ENCODE assay signal across 26 cellular contexts in the genomic region with DNA sequence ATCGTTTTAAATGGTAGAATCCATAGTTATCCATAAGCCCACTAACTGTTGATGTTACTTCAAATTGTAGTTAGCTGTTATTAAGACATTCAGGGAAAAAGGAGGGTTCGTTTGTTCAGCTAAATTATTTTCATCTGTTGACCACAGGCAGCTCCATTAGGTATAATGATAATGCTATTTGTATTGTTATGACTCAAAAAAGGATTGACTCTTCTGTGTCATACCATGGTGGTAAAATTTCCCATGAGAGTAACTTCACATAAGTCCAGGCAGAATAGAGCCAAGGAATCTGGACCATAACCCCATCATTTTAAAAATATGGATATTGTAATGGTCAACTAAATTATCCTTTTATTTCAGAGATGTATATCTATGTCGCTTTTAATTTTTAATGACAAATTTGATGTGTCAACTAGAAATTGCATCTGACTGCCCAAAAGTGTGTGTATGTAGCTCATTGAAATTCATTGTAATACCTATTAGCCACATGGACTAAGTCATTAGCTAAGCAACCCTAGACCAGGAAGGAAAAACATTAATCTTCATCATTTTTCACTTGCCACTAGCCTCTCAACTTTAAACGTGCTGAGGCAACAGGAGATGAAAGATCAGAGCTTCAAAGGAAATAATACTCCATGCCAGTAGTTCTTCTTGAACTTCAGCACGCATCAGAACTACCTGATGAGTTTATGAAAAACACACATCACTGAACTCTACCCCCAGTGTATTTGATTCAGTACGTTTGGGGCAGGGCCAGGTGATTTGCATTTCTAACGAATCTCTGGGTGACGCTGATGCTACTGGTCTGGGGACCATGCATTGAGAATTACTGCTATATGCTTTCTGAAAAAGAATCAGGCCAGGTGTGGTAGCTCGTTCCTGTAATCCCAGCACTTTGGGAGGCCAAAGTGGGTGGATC.
DNase-seq lines count a peak whose midpoint lies in the region; ATAC-seq, FAIRE-seq and TF ChIP-seq lines count a peak whose summit lies in the region.
"Had no signal": no experiment of that assay in that cellular context is flagged by ENCODE, and none has a peak within 500 bp of the region (broad histone marks: within the 10 kb centered on the region; RNA-seq: fewer than 3 reads in every experiment).

No MANE protein-coding gene starts in this region.

- intact Hi-C loops in GM12878 (cut with micrococcal nuclease; ENCODE audit: unreplicated experiment) = loop anchor here (2.0 to 10.0 kb wide), 8 partner anchors 61 to 769 kb away; a partner anchor contains a TSS
- intact Hi-C loops in PC-9 (cut with micrococcal nuclease; ENCODE audit: unreplicated experiment) = no loop called here

- no peaks in the 10 kb centered on the region for H3K9me2 ChIP-seq in PC-9 (ENCODE audit: insufficient read depth)

- no peak for TF ChIP-seq CTCF in GM12878 (IDR thresholded peaks at IDR 0.05 in 2 of 3, conservative IDR thresholded peaks at IDR 0.05 in 1 of 3; ENCODE audit: control insufficient read depth in 2 of 3, extremely low read depth in 1 of 3, insufficient read depth in 1 of 3, low read depth in 3 of 3, low read length in 3 of 3)
- TF ChIP-seq CTCF in PC-9 (conservative IDR thresholded peaks at IDR 0.05) = no peak

- no peak for DNase-seq in GM12878 (ENCODE audit: low read depth, low spot score)
- DNase-seq in H4 (ENCODE audit: low spot score) = no peak
- DNase-seq in NCI-H774 (lab: John Stamatoyannopoulos, UW) = no peak
- DNase-seq in PC-9 = no peak
- DNase-seq: 8988T; ACHN; BE2C; C1 segment of cervical spinal cord; CD4-positive, alpha-beta memory T cell; CD4-positive, CD25-positive, alpha-beta regulatory T cell; CD8-positive, alpha-beta memory T cell; COR-L47; DMS 273 treated with DMSO at 0.1 percent for 48 hours; DMS153; DMS53; DMS79; DND-41; EL; GDM1 had no signal

- no peaks in the 10 kb centered on the region for H3F3A ChIP-seq in PC-9 (ENCODE audit: insufficient read depth, low read depth)

- FAIRE-seq in GM12878 (lab: Jason Lieb, UNC) = no peak
- FAIRE-seq: A204.1, GM12892, GM18507, GM19239 had no signal

- RAD21 ChIA-PET in GM12878 (lab: Charles Lee; ENCODE audit: unreplicated experiment) = interaction anchor here (0.6 to 11.2 kb wide), 39 partner anchors 9 to 553 kb away, joined by 3 to 145 read pairs (median 4); a partner anchor contains a TSS

- H3K4me2 ChIP-seq in GM12878 (ENCODE audit: control insufficient read depth, insufficient read depth) = no peak overlapping the region
- no peak overlapping the region for H3K4me2 ChIP-seq in PC-9
- H3K4me2 ChIP-seq: BLaER1 had no signal

- SMC1A ChIA-PET in GM12878 (lab: Charles Lee; ENCODE audit: uncharacterized antibody, unreplicated experiment) = interaction anchor here (0.5 to 8.5 kb wide), 37 partner anchors 9 to 624 kb away, joined by 3 to 150 read pairs (median 7); a partner anchor contains a TSS

- TF ChIP-seq EP300 in GM12878 (IDR thresholded peaks at IDR 0.05; ENCODE audit: borderline replicate concordance in 1 of 2, control insufficient read depth in 1 of 2, low read depth in 2 of 2, low read length in 2 of 2) = peak; percentile 20 to 35; a peak in 2 of 4 replicates

- WGBS in GM12878 (ENCODE audit: insufficient coverage, insufficient replicate concordance, low lambda C conversion rate, missing lambda C conversion rate) = 36% methylated on average over 9 of the region's 9 CpGs

- CTCF ChIA-PET in GM12878 (lab: Yijun Ruan, JAX) (interaction anchor here (1.0 to 2.7 kb wide), 10 partner anchors 8 to 539 kb away, joined by 3 to 10 read pairs (median 6); no protein-coding TSS in a partner anchor), PC-9 (lab: Charles Lee) (no interaction called here)

- peak; percentile 47 for ATAC-seq in GM18868 (IDR thresholded peaks at IDR 0.05; ENCODE audit: unreplicated experiment)
- peak; percentile 38 for ATAC-seq in HG03432 (IDR thresholded peaks at IDR 0.05; ENCODE audit: unreplicated experiment)
- peak; percentile 67 for ATAC-seq in GM12878

- BruUV-seq in GM12878 (replicated peaks; lab: Mats Ljungman, UMichigan) = no TSS peak
- BruUV-seq in PC-9 (replicated peaks; lab: Mats Ljungman, UMichigan) = no TSS peak

- H3K4me3 ChIP-seq in GM12878 (no peak overlapping the region), PC-9 (no peak overlapping the region)
- H3K4me3 ChIP-seq: BLaER1 had no signal

- no peaks in the 10 kb centered on the region for H3K4me1 ChIP-seq in GM12878 (ENCODE audit: control insufficient read depth, insufficient read depth, low read length)
- H3K4me1 ChIP-seq in PC-9 (replicated peaks; ENCODE audit: insufficient read depth) = no peaks in the 10 kb centered on the region
- H3K4me1 ChIP-seq: BE2C, BLaER1 had no signal

- TF ChIP-seq POLR2A in GM12878 (IDR thresholded peaks at IDR 0.05; ENCODE audit: low read depth, low read length) = no peak

- no peak for TF ChIP-seq RAD21 in GM12878 (IDR thresholded peaks at IDR 0.05; ENCODE audit: insufficient read depth, low read depth, low read length)

- H4K20me1 ChIP-seq in GM12878 (ENCODE audit: control insufficient read depth, insufficient read depth) = no peaks in the 10 kb centered on the region
- H4K20me1 ChIP-seq in PC-9 (ENCODE audit: insufficient read depth) = no peaks in the 10 kb centered on the region
- H4K20me1 ChIP-seq: BLaER1 had no signal

- POLR2A ChIA-PET in GM12878 (lab: Charles Lee) = interaction anchor here (0.6 to 3.0 kb wide), 15 partner anchors 8 to 540 kb away, joined by 3 to 14 read pairs (median 4); no protein-coding TSS in a partner anchor
- POLR2A ChIA-PET in PC-9 (lab: Charles Lee; ENCODE audit: unreplicated experiment) = no interaction called here

- H3K9me3 ChIP-seq in GM12878 (replicated peaks; ENCODE audit: control insufficient read depth, insufficient read depth, low read length) (no peaks in the 10 kb centered on the region), PC-9 (ENCODE audit: insufficient read depth, low read depth) (no peaks in the 10 kb centered on the region)
- H3K9me3 ChIP-seq: BE2C, BLaER1 had no signal

- no peaks in the 10 kb centered on the region for H3K27me3 ChIP-seq in GM12878 (replicated peaks in 1 of 2; ENCODE audit: control insufficient read depth in 2 of 2, insufficient read depth in 2 of 2, low read length in 1 of 2)
- no peaks in the 10 kb centered on the region for H3K27me3 ChIP-seq in PC-9 (ENCODE audit: insufficient read depth, low read depth)
- H3K27me3 ChIP-seq: BE2C, BLaER1 had no signal

- H3K27ac ChIP-seq in GM12878 (ENCODE audit: control insufficient read depth, insufficient read depth) (no peak overlapping the region), PC-9 (no peak overlapping the region)
- H3K27ac ChIP-seq: BLaER1 had no signal

- H3K9ac ChIP-seq in GM12878 (ENCODE audit: control insufficient read depth, insufficient read depth, low read length) = no peak overlapping the region
- H3K9ac ChIP-seq: BLaER1 had no signal

- no peaks in the 10 kb centered on the region for H3K79me2 ChIP-seq in GM12878 (ENCODE audit: control insufficient read depth, insufficient read depth, low read length)
- no peaks in the 10 kb centered on the region for H3K79me2 ChIP-seq in PC-9 (ENCODE audit: low read depth)

- H3K36me3 ChIP-seq in GM12878 (ENCODE audit: control insufficient read depth in 2 of 2, insufficient read depth in 2 of 2, low read length in 1 of 2) (no peaks in the 10 kb centered on the region), PC-9 (ENCODE audit: low read depth) (no peaks in the 10 kb centered on the region)
- H3K36me3 ChIP-seq: BE2C, BLaER1 had no signal

- H2AFZ ChIP-seq in GM12878 (ENCODE audit: control insufficient read depth, low read depth, low read length) (no peak overlapping the region), PC-9 (no peak overlapping the region)

- in situ Hi-C loops in GM12878 (cut with MboI) = loop anchor here (10.0 kb wide), 1 partner anchor 541 kb away; a partner anchor contains a TSS

TF ChIP-seq in GM12878, 131 proteins besides CTCF, POLR2A, EP300 and RAD21 (continues in another document):
- TF ChIP-seq RUNX3 (IDR thresholded peaks at IDR 0.05; ENCODE audit: low read length) (peak; percentile 67; the same call in 1 of the 2 replicates), RB1 (IDR thresholded peaks at IDR 0.05; ENCODE audit: borderline replicate concordance) (no peak), BMI1 (IDR thresholded peaks at IDR 0.05; ENCODE audit: borderline replicate concordance) (no peak), CBFB (IDR thresholded peaks at IDR 0.05; ENCODE audit: low read depth) (no peak), SIN3A (IDR thresholded peaks at IDR 0.05; ENCODE audit: low read depth, low read length) (no peak), BHLHE40 (IDR thresholded peaks at IDR 0.05; ENCODE audit: borderline replicate concordance in 1 of 2, low read depth in 2 of 2, low read length in 1 of 2) (peak; percentile 70 to 82), GABPA (IDR thresholded peaks at IDR 0.05; ENCODE audit: low read depth) (no peak), TARDBP (IDR thresholded peaks at IDR 0.05; ENCODE audit: borderline replicate concordance) (no peak)
- TF ChIP-seq, protein P1, sequence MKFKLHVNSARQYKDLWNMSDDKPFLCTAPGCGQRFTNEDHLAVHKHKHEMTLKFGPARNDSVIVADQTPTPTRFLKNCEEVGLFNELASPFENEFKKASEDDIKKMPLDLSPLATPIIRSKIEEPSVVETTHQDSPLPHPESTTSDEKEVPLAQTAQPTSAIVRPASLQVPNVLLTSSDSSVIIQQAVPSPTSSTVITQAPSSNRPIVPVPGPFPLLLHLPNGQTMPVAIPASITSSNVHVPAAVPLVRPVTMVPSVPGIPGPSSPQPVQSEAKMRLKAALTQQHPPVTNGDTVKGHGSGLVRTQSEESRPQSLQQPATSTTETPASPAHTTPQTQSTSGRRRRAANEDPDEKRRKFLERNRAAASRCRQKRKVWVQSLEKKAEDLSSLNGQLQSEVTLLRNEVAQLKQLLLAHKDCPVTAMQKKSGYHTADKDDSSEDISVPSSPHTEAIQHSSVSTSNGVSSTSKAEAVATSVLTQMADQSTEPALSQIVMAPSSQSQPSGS (IDR thresholded peaks at IDR 0.05; ENCODE audit: low read length) = peak; percentile 38; the same call in 1 of the 2 replicates
- TF ChIP-seq, protein P2, sequence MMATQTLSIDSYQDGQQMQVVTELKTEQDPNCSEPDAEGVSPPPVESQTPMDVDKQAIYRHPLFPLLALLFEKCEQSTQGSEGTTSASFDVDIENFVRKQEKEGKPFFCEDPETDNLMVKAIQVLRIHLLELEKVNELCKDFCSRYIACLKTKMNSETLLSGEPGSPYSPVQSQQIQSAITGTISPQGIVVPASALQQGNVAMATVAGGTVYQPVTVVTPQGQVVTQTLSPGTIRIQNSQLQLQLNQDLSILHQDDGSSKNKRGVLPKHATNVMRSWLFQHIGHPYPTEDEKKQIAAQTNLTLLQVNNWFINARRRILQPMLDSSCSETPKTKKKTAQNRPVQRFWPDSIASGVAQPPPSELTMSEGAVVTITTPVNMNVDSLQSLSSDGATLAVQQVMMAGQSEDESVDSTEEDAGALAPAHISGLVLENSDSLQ (IDR thresholded peaks at IDR 0.05) = peak; percentile 73
- TF ChIP-seq, protein P3, sequence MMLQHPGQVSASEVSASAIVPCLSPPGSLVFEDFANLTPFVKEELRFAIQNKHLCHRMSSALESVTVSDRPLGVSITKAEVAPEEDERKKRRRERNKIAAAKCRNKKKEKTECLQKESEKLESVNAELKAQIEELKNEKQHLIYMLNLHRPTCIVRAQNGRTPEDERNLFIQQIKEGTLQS (IDR thresholded peaks at IDR 0.05; ENCODE audit: borderline replicate concordance, extremely low read depth, low read depth, low read length) = no peak
